Comparison of ENCODE assay signal across 13 cellular contexts in genomic region chr10:59829601-59830000, GRCh38.
DNase-seq lines count a peak whose midpoint lies in the region; ATAC-seq and FAIRE-seq lines count a peak whose summit lies in the region.
"Had no signal": no experiment of that assay in that cellular context is flagged by ENCODE, and none has a peak within 500 bp of the region (broad histone marks: within the 10 kb centered on the region; RNA-seq: fewer than 3 reads in every experiment).

No MANE protein-coding gene starts in this region.

- FAIRE-seq in RCC 7860 (lab: Jason Lieb, UNC) = no peak

- H3K27ac Mint-ChIP-seq in activated CD4-positive, alpha-beta T cell treated with anti-CD3 and anti-CD28 coated beads for 36 hours = peak overlapping the region; percentile 27
- H3K27ac Mint-ChIP-seq in activated T-helper 17 cell treated with anti-CD3 and anti-CD28 coated beads, Interleukin-2, amount 50 U/mL, for 72 hours = peak overlapping the region; percentile 20

- intact Hi-C loops in activated CD4-positive, alpha-beta T cell treated with anti-CD3 and anti-CD28 coated beads for 36 hours (cut with DNase I, micrococcal nuclease) = loop anchor here in 1 of 2 experiments (1.0 kb wide), 1 partner anchor 52 kb away; no protein-coding TSS in a partner anchor

- H3K4me1 Mint-ChIP-seq in activated CD4-positive, alpha-beta T cell treated with anti-CD3 and anti-CD28 coated beads for 36 hours = peaks cover 31% of the 10 kb centered on the region
- H3K4me1 Mint-ChIP-seq in activated T-helper 17 cell treated with anti-CD3 and anti-CD28 coated beads, Interleukin-2, amount 50 U/mL, for 72 hours = peaks cover 38% of the 10 kb centered on the region

- H3K4me3 Mint-ChIP-seq in activated CD4-positive, alpha-beta T cell treated with anti-CD3 and anti-CD28 coated beads for 36 hours = no peak overlapping the region
- peak overlapping the region; percentile 4 for H3K4me3 Mint-ChIP-seq in activated T-helper 17 cell treated with anti-CD3 and anti-CD28 coated beads, Interleukin-2, amount 50 U/mL, for 72 hours
- H3K4me3 Mint-ChIP-seq: naive B cell had no signal

- CTCF ChIA-PET in activated CD4-positive, alpha-beta T cell treated with anti-CD3 and anti-CD28 coated beads for 36 hours (lab: Charles Lee) = no interaction called here

- ATAC-seq in activated CD4-positive, alpha-beta T cell treated with anti-CD3 and anti-CD28 coated beads for 36 hours = peak; percentile 77
- peak; percentile 65 for ATAC-seq in GM21381 (IDR thresholded peaks at IDR 0.05; ENCODE audit: unreplicated experiment)
- peak; percentile 78 for ATAC-seq in HG03045 (IDR thresholded peaks at IDR 0.05; ENCODE audit: unreplicated experiment)
- ATAC-seq in activated T-helper 17 cell treated with anti-CD3 and anti-CD28 coated beads, Interleukin-2, amount 50 U/mL, for 72 hours (replicated peaks) = peak; percentile 84

- no peaks in the 10 kb centered on the region for H3K9me3 Mint-ChIP-seq in activated CD4-positive, alpha-beta T cell treated with anti-CD3 and anti-CD28 coated beads for 36 hours (ENCODE audit: low read depth)
- peaks cover 4% of the 10 kb centered on the region for H3K9me3 Mint-ChIP-seq in activated T-helper 17 cell treated with anti-CD3 and anti-CD28 coated beads, Interleukin-2, amount 50 U/mL, for 72 hours
- H3K9me3 Mint-ChIP-seq: naive B cell had no signal

- no peaks in the 10 kb centered on the region for H3K27me3 Mint-ChIP-seq in activated CD4-positive, alpha-beta T cell treated with anti-CD3 and anti-CD28 coated beads for 36 hours
- no peaks in the 10 kb centered on the region for H3K27me3 Mint-ChIP-seq in activated T-helper 17 cell treated with anti-CD3 and anti-CD28 coated beads, Interleukin-2, amount 50 U/mL, for 72 hours
- H3K27me3 Mint-ChIP-seq: naive B cell had no signal

- DNase-seq in activated CD4-positive, alpha-beta T cell treated with anti-CD3 and anti-CD28 coated beads for 36 hours = no peak
- DNase-seq in activated CD4-positive, alpha-beta T cell treated with anti-CD3 and anti-CD28 coated beads for 48 hours = no peak
- DNase-seq in NCI-H1105 (lab: John Stamatoyannopoulos, UW) (no peak), RCC 7860 (ENCODE audit: low spot score) (no peak), COR-L47 (lab: John Stamatoyannopoulos, UW) (no peak)
- DNase-seq: anterior cingulate cortex; naive B cell; NCI-H1048; Peyer's patch; stimulated activated naive CD4-positive, alpha-beta T cell treated with Interleukin-2 at 50 U/mL for 16 hours had no signal

- POLR2A ChIA-PET in activated CD4-positive, alpha-beta T cell treated with anti-CD3 and anti-CD28 coated beads for 36 hours (lab: Charles Lee) = no interaction called here

- H3K36me3 Mint-ChIP-seq in activated CD4-positive, alpha-beta T cell treated with anti-CD3 and anti-CD28 coated beads for 36 hours (ENCODE audit: low read depth) = peaks cover 54% of the 10 kb centered on the region
- H3K36me3 Mint-ChIP-seq in activated T-helper 17 cell treated with anti-CD3 and anti-CD28 coated beads, Interleukin-2, amount 50 U/mL, for 72 hours (ENCODE audit: low read depth) = peaks cover 85% of the 10 kb centered on the region
